10 cellular contexts compared by ENCODE assay signal in the genomic region with DNA sequence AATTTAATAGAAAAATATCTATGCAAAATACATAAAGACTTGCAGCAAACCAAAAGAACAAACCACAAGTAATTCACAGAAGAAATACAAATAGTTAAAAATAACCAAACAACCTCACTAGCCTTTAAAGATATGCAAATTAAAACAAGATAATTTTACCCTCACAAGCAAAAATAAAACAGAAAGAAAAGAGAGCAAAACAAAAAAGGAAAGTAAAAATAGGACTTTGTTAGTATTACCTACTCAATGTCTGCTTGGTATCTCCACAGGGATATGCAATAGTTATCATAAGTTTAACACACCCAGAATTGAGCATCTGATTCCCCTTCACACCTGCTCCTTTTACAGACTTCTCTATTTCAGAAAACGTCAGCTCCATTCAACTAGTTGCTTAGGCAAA.
DNase-seq lines count a peak whose midpoint lies in the region; ATAC-seq, FAIRE-seq and TF ChIP-seq lines count a peak whose summit lies in the region.
"Had no signal": no experiment of that assay in that cellular context is flagged by ENCODE, and none has a peak within 500 bp of the region (broad histone marks: within the 10 kb centered on the region; RNA-seq: fewer than 3 reads in every experiment).

No MANE protein-coding gene starts in this region.

- intact Hi-C loops in kidney (cut with DNase I) (no loop called here), adrenal gland (cut with DNase I) (no loop called here)

- 32 to 40% (median 37%) methylated on average over 1 of the region's 1 CpG for WGBS in adrenal gland, 4 donors

- H3K4me1 ChIP-seq in kidney (ENCODE audit: control insufficient read depth in 1 of 2, insufficient read depth in 1 of 2, low read depth in 1 of 2, low read length in 2 of 2) (no peaks in the 10 kb centered on the region), adrenal gland (replicated peaks in 1 of 2) (no peaks in the 10 kb centered on the region)

- no peaks in the 10 kb centered on the region for H3K36me3 ChIP-seq in kidney (ENCODE audit: control insufficient read depth in 1 of 2, insufficient read depth in 2 of 2, low read length in 2 of 2)
- no peaks in the 10 kb centered on the region for H3K36me3 ChIP-seq in adrenal gland (replicated peaks in 1 of 2)

- no peak for TF ChIP-seq POLR2A in adrenal gland (IDR thresholded peaks at IDR 0.05)

- no peaks in the 10 kb centered on the region for H3K36me3 Mint-ChIP-seq in effector memory CD8-positive, alpha-beta T cell (ENCODE audit: insufficient read depth)
- no peaks in the 10 kb centered on the region for H3K36me3 Mint-ChIP-seq in activated naive CD8-positive, alpha-beta T cell treated with anti-CD3 and anti-CD28 coated beads for 36 hours

- ATAC-seq in GM19023 (IDR thresholded peaks at IDR 0.05; ENCODE audit: unreplicated experiment) = peak; percentile 33
- ATAC-seq in GM21825 (IDR thresholded peaks at IDR 0.05; ENCODE audit: unreplicated experiment) = peak; percentile 44
- peak; percentile 43 for ATAC-seq in HG03159 (IDR thresholded peaks at IDR 0.05; ENCODE audit: unreplicated experiment)
- ATAC-seq in effector memory CD8-positive, alpha-beta T cell (replicated peaks) = no peak

- FAIRE-seq in kidney (lab: Jason Lieb, UNC) = peak; percentile 27

- no peaks in the 10 kb centered on the region for H3K9me3 ChIP-seq in kidney (ENCODE audit: control insufficient read depth in 1 of 2, low read length in 2 of 2)
- H3K9me3 ChIP-seq in adrenal gland (replicated peaks in 1 of 3) = no peaks in the 10 kb centered on the region

- H3K4me3 Mint-ChIP-seq in effector memory CD8-positive, alpha-beta T cell = no peak overlapping the region
- no peak overlapping the region for H3K4me3 Mint-ChIP-seq in activated naive CD8-positive, alpha-beta T cell treated with anti-CD3 and anti-CD28 coated beads for 36 hours
- H3K4me3 Mint-ChIP-seq: H9 had no signal

- H3K9me3 Mint-ChIP-seq in effector memory CD8-positive, alpha-beta T cell = peaks cover 0 to 10% of the 10 kb centered on the region in 2 donors
- H3K9me3 Mint-ChIP-seq in activated naive CD8-positive, alpha-beta T cell treated with anti-CD3 and anti-CD28 coated beads for 36 hours = no peaks in the 10 kb centered on the region

- no peaks in the 10 kb centered on the region for H3K4me1 Mint-ChIP-seq in effector memory CD8-positive, alpha-beta T cell (ENCODE audit: low read depth in 2 of 2)
- H3K4me1 Mint-ChIP-seq in activated naive CD8-positive, alpha-beta T cell treated with anti-CD3 and anti-CD28 coated beads for 36 hours = no peaks in the 10 kb centered on the region

- H3K27ac Mint-ChIP-seq in effector memory CD8-positive, alpha-beta T cell = no peak overlapping the region
- no peak overlapping the region for H3K27ac Mint-ChIP-seq in activated naive CD8-positive, alpha-beta T cell treated with anti-CD3 and anti-CD28 coated beads for 36 hours
- H3K27ac Mint-ChIP-seq: H9 had no signal

- no peaks in the 10 kb centered on the region for H3K27me3 Mint-ChIP-seq in effector memory CD8-positive, alpha-beta T cell
- H3K27me3 Mint-ChIP-seq in activated naive CD8-positive, alpha-beta T cell treated with anti-CD3 and anti-CD28 coated beads for 36 hours = no peaks in the 10 kb centered on the region

- H3K27me3 ChIP-seq in adrenal gland = no peaks in the 10 kb centered on the region

- H3K9ac ChIP-seq in kidney (ENCODE audit: low read length in 2 of 2) = no peak overlapping the region

- no peak overlapping the region for H3K4me3 ChIP-seq in kidney (ENCODE audit: low read length in 2 of 2)
- no peak overlapping the region for H3K4me3 ChIP-seq in adrenal gland

- no peak for TF ChIP-seq CTCF in kidney (IDR thresholded peaks at IDR 0.05; ENCODE audit: borderline replicate concordance, extremely low read depth, insufficient read depth)
- no peak for TF ChIP-seq CTCF in adrenal gland (IDR thresholded peaks at IDR 0.05)

- DNase-seq in kidney = no peak
- DNase-seq in effector memory CD8-positive, alpha-beta T cell = no peak
- no peak for DNase-seq in NCI-H187 (lab: John Stamatoyannopoulos, UW)
- DNase-seq in adrenal gland = no peak
- no peak for DNase-seq in activated naive CD8-positive, alpha-beta T cell treated with anti-CD3 and anti-CD28 coated beads for 36 hours
- DNase-seq: DND-41 had no signal

- H3K27ac ChIP-seq in kidney (ENCODE audit: low read depth in 2 of 2, low read length in 2 of 2) (no peak overlapping the region), adrenal gland (no peak overlapping the region)
